1 cellular context compared by ENCODE assay signal in genomic region chr3:11514191-11514770, GRCh38.
TF ChIP-seq lines count a peak whose summit lies in the region.

No MANE protein-coding gene starts in this region.

TF ChIP-seq in HepG2, 621 proteins besides CTCF, POLR2A, EP300 and RAD21 (continued from another document):
- TF ChIP-seq ZNF580 (CRISPR knock-in tag; IDR thresholded peaks at IDR 0.05; ENCODE audit: borderline replicate concordance, low read depth) (no peak), BCLAF1 (IDR thresholded peaks at IDR 0.05) (no peak), MYNN (CRISPR knock-in tag; IDR thresholded peaks at IDR 0.05; ENCODE audit: low read depth) (no peak), ZNF350 (CRISPR knock-in tag; IDR thresholded peaks at IDR 0.05; ENCODE audit: borderline replicate concordance, low read depth) (no peak), TCF12 (IDR thresholded peaks at IDR 0.05) (no peak), TCF12 (CRISPR knock-in tag; IDR thresholded peaks at IDR 0.05) (no peak), CCDC6 (CRISPR knock-in tag; IDR thresholded peaks at IDR 0.05) (no peak), FOXO4 (CRISPR knock-in tag; conservative IDR thresholded peaks at IDR 0.05) (no peak), ZNF30 (CRISPR knock-in tag; IDR thresholded peaks at IDR 0.05) (no peak), REPIN1 (CRISPR knock-in tag; IDR thresholded peaks at IDR 0.05; ENCODE audit: borderline replicate concordance, low read depth) (no peak), KDM3A (CRISPR knock-in tag; IDR thresholded peaks at IDR 0.05; ENCODE audit: low read depth) (no peak), NBN (conservative IDR thresholded peaks at IDR 0.05) (no peak), KDM4B (CRISPR knock-in tag; IDR thresholded peaks at IDR 0.05) (no peak), ZBTB21 (CRISPR knock-in tag; IDR thresholded peaks at IDR 0.05) (no peak), CREB3 (CRISPR knock-in tag; IDR thresholded peaks at IDR 0.05) (no peak), ISX (CRISPR knock-in tag; conservative IDR thresholded peaks at IDR 0.05) (no peak), ZNF253 (CRISPR knock-in tag; IDR thresholded peaks at IDR 0.05; ENCODE audit: borderline replicate concordance) (no peak), ZBTB3 (CRISPR knock-in tag; IDR thresholded peaks at IDR 0.05; ENCODE audit: borderline replicate concordance, low read depth) (no peak), ARID5B (CRISPR knock-in tag; IDR thresholded peaks at IDR 0.05) (peak; percentile 38; the same call in 1 of the 2 replicates), DMAP1 (CRISPR knock-in tag; IDR thresholded peaks at IDR 0.05) (no peak), KMT2A (CRISPR knock-in tag; IDR thresholded peaks at IDR 0.05) (no peak), SOX5 (CRISPR knock-in tag; IDR thresholded peaks at IDR 0.05; ENCODE audit: borderline replicate concordance) (0 out of 2 replicates have a peak, but pooled peaks have one; percentile 16), PLRG1 (conservative IDR thresholded peaks at IDR 0.05) (no peak), ZNF615 (CRISPR knock-in tag; IDR thresholded peaks at IDR 0.05; ENCODE audit: borderline replicate concordance) (no peak), ZNF800 (CRISPR knock-in tag; IDR thresholded peaks at IDR 0.05) (no peak), HDAC1 (CRISPR knock-in tag; IDR thresholded peaks at IDR 0.05) (no peak), ETV5 (CRISPR knock-in tag; IDR thresholded peaks at IDR 0.05; ENCODE audit: borderline replicate concordance) (peak; percentile 74; the same call in 1 of the 2 replicates), ARID3A (IDR thresholded peaks at IDR 0.05; ENCODE audit: low read depth, low read length) (0 out of 2 replicates have a peak, but pooled peaks have one; percentile 16), NR2F1 (CRISPR knock-in tag; IDR thresholded peaks at IDR 0.05) (no peak), ZNF232 (CRISPR knock-in tag; IDR thresholded peaks at IDR 0.05; ENCODE audit: borderline replicate concordance) (no peak), BRD4 (CRISPR knock-in tag; IDR thresholded peaks at IDR 0.05) (no peak), ZNF382 (CRISPR knock-in tag; IDR thresholded peaks at IDR 0.05; ENCODE audit: borderline replicate concordance) (no peak), ZNF451 (CRISPR knock-in tag; IDR thresholded peaks at IDR 0.05) (no peak), SMARCC2 (IDR thresholded peaks at IDR 0.05) (no peak), SATB2 (CRISPR knock-in tag; IDR thresholded peaks at IDR 0.05) (no peak), ELF3 (CRISPR knock-in tag; IDR thresholded peaks at IDR 0.05) (peak; percentile 67), LBX2 (CRISPR knock-in tag; IDR thresholded peaks at IDR 0.05; ENCODE audit: borderline replicate concordance) (no peak), ZMAT5 (CRISPR knock-in tag; IDR thresholded peaks at IDR 0.05; ENCODE audit: borderline replicate concordance, low read depth) (no peak), NKX3-1 (CRISPR knock-in tag; IDR thresholded peaks at IDR 0.05) (no peak), ARID2 (CRISPR knock-in tag; IDR thresholded peaks at IDR 0.05; ENCODE audit: borderline replicate concordance) (no peak), IRF1 (CRISPR knock-in tag; IDR thresholded peaks at IDR 0.05; ENCODE audit: low read depth) (no peak), IRX3 (CRISPR knock-in tag; IDR thresholded peaks at IDR 0.05; ENCODE audit: borderline replicate concordance, low read depth) (no peak), TOPORS (CRISPR knock-in tag; IDR thresholded peaks at IDR 0.05) (no peak)
TF ChIP-seq in HepG2: peak in this region for 26.
